Comparison of ENCODE assay signal across 17 cellular contexts in the genomic region with DNA sequence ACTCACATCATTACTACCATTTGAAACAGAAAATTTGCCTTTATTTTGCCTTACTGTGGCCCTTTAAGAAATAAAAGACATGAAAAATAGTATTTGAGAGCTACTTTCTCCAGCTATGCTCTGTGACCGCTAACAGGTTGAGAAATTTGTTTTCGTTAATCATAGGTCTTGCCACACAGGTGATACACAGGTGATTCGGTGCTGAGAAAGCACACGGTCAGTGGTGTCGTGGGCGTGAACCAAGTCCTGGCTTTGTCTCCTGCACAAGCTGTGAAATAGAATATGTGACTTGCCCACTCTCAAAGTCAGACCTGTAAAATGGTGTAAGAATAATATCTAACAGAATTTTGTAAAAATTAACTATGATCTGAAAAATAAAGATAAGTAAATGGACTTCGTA.
A peak's percentile ranks its signal among the peaks of the same experiment; 100 is the strongest.
DNase-seq lines count a peak whose midpoint lies in the region; ATAC-seq and TF ChIP-seq lines count a peak whose summit lies in the region.
"Had no signal": no experiment of that assay in that cellular context is flagged by ENCODE, and none has a peak within 500 bp of the region (broad histone marks: within the 10 kb centered on the region; RNA-seq: fewer than 3 reads in every experiment).

No MANE protein-coding gene starts in this region.

- no peak overlapping the region for H3K9ac ChIP-seq in smooth muscle cell (ENCODE audit: low read depth)
- H3K9ac ChIP-seq: BLaER1 treated with 17β-estradiol and CSF1 and Interleukin-3, amounts not matched to agents 10 nM and 100 nM had no signal

- no peak overlapping the region for H2AFZ ChIP-seq in hepatocyte
- H2AFZ ChIP-seq in smooth muscle cell (ENCODE audit: low read depth): no peak overlapping the region
- H2AFZ ChIP-seq: GM23338 had no signal

- TF ChIP-seq CTCF in MCF 10A (IDR thresholded peaks at IDR 0.05; ENCODE audit: unreplicated experiment) (no peak), breast epithelium (IDR thresholded peaks at IDR 0.05) (no peak), body of pancreas (IDR thresholded peaks at IDR 0.05) (no peak), foreskin keratinocyte (conservative IDR thresholded peaks at IDR 0.05) (no peak), hepatocyte (IDR thresholded peaks at IDR 0.05; ENCODE audit: poor library complexity) (no peak), smooth muscle cell (IDR thresholded peaks at IDR 0.05; ENCODE audit: borderline replicate concordance, insufficient read depth, poor library complexity, severe bottlenecking) (no peak)

- H3K27ac Mint-ChIP-seq in MCF 10A (ENCODE audit: low read depth, unreplicated experiment): no peak overlapping the region
- H3K27ac Mint-ChIP-seq: CD4-positive, alpha-beta T cell; GM23338 had no signal

- H3K4me1 Mint-ChIP-seq in MCF 10A (ENCODE audit: insufficient read depth, unreplicated experiment): peaks cover 8% of the 10 kb centered on the region
- H3K4me1 Mint-ChIP-seq: GM23338 had no signal

- H3K27ac ChIP-seq in breast epithelium: no peak overlapping the region
- no peak overlapping the region for H3K27ac ChIP-seq in body of pancreas
- no peak overlapping the region for H3K27ac ChIP-seq in foreskin keratinocyte
- H3K27ac ChIP-seq in hepatocyte: no peak overlapping the region
- H3K27ac ChIP-seq in smooth muscle cell (ENCODE audit: low read depth): no peak overlapping the region
- H3K27ac ChIP-seq: BLaER1 treated with 17β-estradiol and CSF1 and Interleukin-3, amounts not matched to agents 10 nM and 100 nM had no signal

- H3K9me3 ChIP-seq in breast epithelium (no peaks in the 10 kb centered on the region), body of pancreas (no peaks in the 10 kb centered on the region), hepatocyte (ENCODE audit: low read depth) (no peaks in the 10 kb centered on the region), smooth muscle cell (replicated peaks; ENCODE audit: low read depth) (no peaks in the 10 kb centered on the region)

- H3K9me2 ChIP-seq in hepatocyte (replicated peaks; ENCODE audit: insufficient read depth): no peaks in the 10 kb centered on the region

- DNase-seq in MCF 10A (ENCODE audit: unreplicated experiment) (peak; percentile 69), breast epithelium (ENCODE audit: low spot score in 2 of 2) (no peak), body of pancreas (peak; percentile 19 to 60 (median 56)), foreskin keratinocyte (peak in 1 of 2 donors; percentile 17), hepatocyte (ENCODE audit: low spot score) (no peak), GM03348 (ENCODE audit: low spot score) (no peak), smooth muscle cell (lab: John Stamatoyannopoulos, UW; ENCODE audit: unreplicated experiment) (no peak)
- DNase-seq: 8988T; AML-193; Calu3; CD4-positive, alpha-beta T cell; DMS 273 treated with DMSO at 0.1 percent for 48 hours; DMS79; H7 had no signal

- TF ChIP-seq POLR2A in breast epithelium (IDR thresholded peaks at IDR 0.05) (no peak), body of pancreas (IDR thresholded peaks at IDR 0.05) (no peak)

- H3K9me3 Mint-ChIP-seq in MCF 10A (ENCODE audit: unreplicated experiment): no peaks in the 10 kb centered on the region
- H3K9me3 Mint-ChIP-seq: CD4-positive, alpha-beta T cell had no signal

- H4K20me1 ChIP-seq in hepatocyte (ENCODE audit: insufficient read depth, poor library complexity, severe bottlenecking): no peaks in the 10 kb centered on the region
- no peaks in the 10 kb centered on the region for H4K20me1 ChIP-seq in smooth muscle cell (ENCODE audit: low read depth)
- H4K20me1 ChIP-seq: BLaER1 treated with 17β-estradiol and CSF1 and Interleukin-3, amounts not matched to agents 10 nM and 100 nM had no signal

- CTCF ChIA-PET in MCF 10A (lab: Yijun Ruan, JAX): interaction anchor here (0.6 to 1.7 kb wide), 4 partner anchors 8 to 432 kb away, joined by 3 to 8 read pairs (median 3); no protein-coding TSS in a partner anchor

- intact Hi-C loops in MCF 10A (cut with micrococcal nuclease): no loop called here
- intact Hi-C loops in breast epithelium (cut with DNase I; ENCODE audit: low total_unique reads): no loop called here
- intact Hi-C loops in body of pancreas (cut with DNase I): no loop called here

- H3K4me2 ChIP-seq in hepatocyte (no peak overlapping the region), smooth muscle cell (no peak overlapping the region)
- H3K4me2 ChIP-seq: GM23338 had no signal

- ATAC-seq in body of pancreas (peak; percentile 80), foreskin keratinocyte (peak; percentile 66), HG03457 (IDR thresholded peaks at IDR 0.05; ENCODE audit: unreplicated experiment) (no peak)
- ATAC-seq: GM23338 had no signal

- no peak overlapping the region for H3K4me3 Mint-ChIP-seq in MCF 10A (ENCODE audit: unreplicated experiment)
- H3K4me3 Mint-ChIP-seq: CD4-positive, alpha-beta T cell; GM23338 had no signal

- H3K4me1 ChIP-seq in breast epithelium (no peaks in the 10 kb centered on the region), body of pancreas (peaks cover 12% of the 10 kb centered on the region), foreskin keratinocyte (no peaks in the 10 kb centered on the region), hepatocyte (ENCODE audit: insufficient read depth) (no peaks in the 10 kb centered on the region), smooth muscle cell (ENCODE audit: low read depth) (no peaks in the 10 kb centered on the region)

- H3K27me3 Mint-ChIP-seq in MCF 10A (ENCODE audit: insufficient read depth, unreplicated experiment): no peaks in the 10 kb centered on the region
- H3K27me3 Mint-ChIP-seq: CD4-positive, alpha-beta T cell had no signal

- H3K79me2 ChIP-seq in hepatocyte (no peaks in the 10 kb centered on the region), smooth muscle cell (ENCODE audit: low read depth) (no peaks in the 10 kb centered on the region)

- 13 to 17% methylated on average over 7 of the region's 7 CpGs for whole genome bisulfite sequencing in body of pancreas, 2 donors
- WGBS in hepatocyte (ENCODE audit: low lambda C conversion rate, missing lambda C conversion rate): 90% methylated on average over 7 of the region's 7 CpGs
- 89% methylated on average over 7 of the region's 7 CpGs for WGBS in smooth muscle cell (ENCODE audit: low lambda C conversion rate)

- H3K36me3 ChIP-seq in breast epithelium (no peaks in the 10 kb centered on the region), body of pancreas (replicated peaks in 1 of 2; ENCODE audit: insufficient read depth in 1 of 2, low read depth in 2 of 2) (no peaks in the 10 kb centered on the region), hepatocyte (replicated peaks; ENCODE audit: insufficient read depth, low read depth) (no peaks in the 10 kb centered on the region), smooth muscle cell (ENCODE audit: low read depth) (no peaks in the 10 kb centered on the region)
- H3K36me3 ChIP-seq: BLaER1 treated with 17β-estradiol and CSF1 and Interleukin-3, amounts not matched to agents 10 nM and 100 nM had no signal

- peaks cover 6% of the 10 kb centered on the region for H3F3A ChIP-seq in smooth muscle cell (ENCODE audit: low read depth)

- H3K27me3 ChIP-seq in breast epithelium (no peaks in the 10 kb centered on the region), body of pancreas (no peaks in the 10 kb centered on the region), foreskin keratinocyte (no peaks in the 10 kb centered on the region), hepatocyte (no peaks in the 10 kb centered on the region), smooth muscle cell (ENCODE audit: low read depth) (no peaks in the 10 kb centered on the region)
- H3K27me3 ChIP-seq: BLaER1 treated with 17β-estradiol and CSF1 and Interleukin-3, amounts not matched to agents 10 nM and 100 nM had no signal

- POLR2A ChIA-PET in MCF 10A (lab: Yijun Ruan, JAX): interaction anchor here (0.7 to 2.2 kb wide), 12 partner anchors 9 to 405 kb away, joined by 3 to 24 read pairs (median 4); a partner anchor contains a TSS

- BruUV-seq in MCF 10A (replicated peaks; lab: Mats Ljungman, UMichigan): no TSS peak

- no peak overlapping the region for H3K4me3 ChIP-seq in breast epithelium
- H3K4me3 ChIP-seq in body of pancreas: no peak overlapping the region
- no peak overlapping the region for H3K4me3 ChIP-seq in hepatocyte
- no peak overlapping the region for H3K4me3 ChIP-seq in smooth muscle cell
- H3K4me3 ChIP-seq: BLaER1 treated with 17β-estradiol and CSF1 and Interleukin-3, amounts not matched to agents 10 nM and 100 nM; GM23338 had no signal

- no peaks in the 10 kb centered on the region for H3K36me3 Mint-ChIP-seq in MCF 10A (ENCODE audit: insufficient read depth, unreplicated experiment)

Comparison
In these comparisons a context has a peak if more than half of its experiments do, and no peak if none do; other contexts are left out.
1. DNase-seq: peak in MCF 10A (single experiment) and body of pancreas (4 of 4); none in breast epithelium (0 of 2), hepatocyte (single experiment), GM03348 (single experiment) and smooth muscle cell (single experiment).